ENCODE assay signal across 18 cellular contexts in the genomic region with DNA sequence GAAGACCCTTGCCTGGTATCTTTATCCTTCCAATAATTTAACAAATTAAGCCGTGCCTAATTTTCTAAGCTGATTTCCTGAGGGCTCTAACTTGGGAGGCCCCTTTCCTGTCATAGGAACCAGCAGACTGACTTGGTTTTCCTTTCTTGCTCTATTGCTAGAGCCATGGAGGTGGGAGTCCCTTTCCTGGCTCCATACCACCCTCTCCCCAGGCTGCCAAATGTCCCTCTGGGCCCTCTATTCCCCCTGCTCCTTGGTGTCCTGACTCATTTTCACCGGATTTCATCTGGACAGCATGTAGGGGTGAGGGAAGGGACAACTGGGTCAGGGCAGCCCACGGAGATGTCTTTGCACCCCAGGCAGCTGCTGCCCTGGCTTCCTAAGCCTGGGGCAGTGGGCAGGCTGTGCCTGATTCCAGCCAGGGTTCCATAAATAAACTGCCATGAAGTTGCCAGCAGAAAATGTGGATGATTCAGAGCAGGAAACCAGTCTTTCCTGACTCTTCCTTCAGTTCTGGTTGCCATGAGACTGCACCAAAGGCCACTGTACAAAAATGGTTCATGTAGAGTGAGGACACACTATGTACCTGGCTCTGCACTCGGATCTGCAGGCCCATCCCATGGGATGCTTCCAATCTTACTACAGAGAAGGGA. TPM values are rescaled to one million over a fixed set of nuclear protein-coding genes. Genes with fewer than 3 reads are reported as not detected.
DNase-seq lines count a peak whose midpoint lies in the region; ATAC-seq, FAIRE-seq and TF ChIP-seq lines count a peak whose summit lies in the region.
"Had no signal": no experiment of that assay in that cellular context is flagged by ENCODE, and none has a peak within 500 bp of the region (broad histone marks: within the 10 kb centered on the region; RNA-seq: fewer than 3 reads in every experiment).

No MANE protein-coding gene starts in this region.

- 44 to 68% (median 58%) methylated on average over 4 of the region's 4 CpGs for WGBS in heart left ventricle, 4 donors
- WGBS in K562 (ENCODE audit: insufficient coverage, low coverage, missing lambda C conversion rate): 34% methylated on average over 4 of the region's 4 CpGs

- in situ Hi-C loops in K562 (cut with MboI): no loop called here

- BruUV-seq in K562 (replicated peaks; lab: Mats Ljungman, UMichigan): no TSS peak

- H3K4me3 ChIP-seq in heart left ventricle: no peak overlapping the region
- no peak overlapping the region for H3K4me3 ChIP-seq in K562
- H3K4me3 ChIP-seq: esophagus squamous epithelium, spleen had no signal

- TF ChIP-seq POLR2A in heart left ventricle (IDR thresholded peaks at IDR 0.05) (no peak), K562 (conservative IDR thresholded peaks at IDR 0.05) (no peak)

- TF ChIP-seq RAD21 in K562 (CRISPR knock-in tag; conservative IDR thresholded peaks at IDR 0.05 in 1 of 2, IDR thresholded peaks at IDR 0.05 in 1 of 2): no peak

- CTCF ChIA-PET in K562 (lab: Yijun Ruan, JAX; ENCODE audit: low intra/inter-chr PET ratio): no interaction called here

- ATAC-seq in heart left ventricle (peak; percentile 14 to 37 (median 34)), left cardiac atrium (no peak), K562 (no peak), HG03442 (IDR thresholded peaks at IDR 0.05; ENCODE audit: unreplicated experiment) (no peak), sciatic nerve (no peak)
- ATAC-seq: stimulated activated effector memory CD8-positive, alpha-beta T cell treated with anti-CD3 and anti-CD28 coated beads, Interleukin-12 subunit alpha, Interleukin-12 subunit beta, amount 100 ng/mL, for 72 hours had no signal

- H2AFZ ChIP-seq in K562 (ENCODE audit: low read depth, low read length): peak overlapping the region; percentile 44; the same call in 1 of the 2 replicates
- H2AFZ ChIP-seq: parathyroid adenoma had no signal

- H3K9me3 ChIP-seq in heart left ventricle: no peaks in the 10 kb centered on the region
- H3K9me3 ChIP-seq in K562 (replicated peaks; ENCODE audit: control insufficient read depth, insufficient read depth, low read depth, low read length): no peaks in the 10 kb centered on the region
- H3K9me3 ChIP-seq: esophagus squamous epithelium, spleen had no signal

- H3K36me3 ChIP-seq in heart left ventricle (no peaks in the 10 kb centered on the region), K562 (ENCODE audit: control insufficient read depth, insufficient read depth, low read length) (no peaks in the 10 kb centered on the region)
- H3K36me3 ChIP-seq: esophagus squamous epithelium, spleen had no signal

- intact Hi-C loops in heart left ventricle (cut with DNase I) (no loop called here), left cardiac atrium (cut with DNase I) (no loop called here), K562 (cut with micrococcal nuclease) (no loop called here), sciatic nerve (cut with DNase I) (no loop called here)

- no peak for DNase-seq in heart left ventricle
- no peak for DNase-seq in left cardiac atrium
- DNase-seq in K562 (ENCODE audit: extremely low read depth in 1 of 4, low spot score in 3 of 4): no peak
- DNase-seq in middle frontal gyrus (ENCODE audit: extremely low spot score, low spot score): peak; percentile 6
- no peak for DNase-seq in sciatic nerve (ENCODE audit: low spot score)
- no peak for DNase-seq in T-helper 1 cell
- no peak for DNase-seq in HK-2 (ENCODE audit: unreplicated experiment)
- DNase-seq: activated CD4-positive, alpha-beta T cell treated with anti-CD3 and anti-CD28 coated beads, Interleukin-2, amount 10 ng/mL, durations not matched to agents 7 days and 5 days; activated naive CD4-positive, alpha-beta T cell treated with Interleukin-2 at 50 U/mL for 16 hours; CD4-positive, CD25-positive, alpha-beta regulatory T cell; DMS79; esophagus squamous epithelium; NCI-H1694; spleen had no signal

- H3K4me1 ChIP-seq in heart left ventricle (peaks cover 0 to 28% (median 8%) of the 10 kb centered on the region in 12 donors), K562 (replicated peaks in 1 of 2; ENCODE audit: control insufficient read depth in 2 of 2, insufficient read depth in 2 of 2, low read length in 2 of 2) (peaks cover 0 to 6% of the 10 kb centered on the region in 2 experiments; a peak in 1 of 5 replicates)
- H3K4me1 ChIP-seq: spleen had no signal

- H3K4me2 ChIP-seq in K562 (ENCODE audit: insufficient read depth, low read length): no peak overlapping the region

- no peak for FAIRE-seq in K562 (lab: Jason Lieb, UNC)
- FAIRE-seq: A204.1 had no signal

- H3K9ac ChIP-seq in K562 (ENCODE audit: insufficient read depth in 1 of 2, low read depth in 2 of 2, low read length in 2 of 2): 0 out of 4 replicates have a peak overlapping the region, but pooled peaks of 1 of the 2 experiments have one; percentile 54
- H3K9ac ChIP-seq: parathyroid adenoma had no signal

- POLR2A ChIA-PET in K562 (lab: Yijun Ruan, JAX): interaction anchor here (0.7 kb wide), 1 partner anchor 14 kb away, joined by 3 read pairs; no protein-coding TSS in a partner anchor

- no peak overlapping the region for H3K27ac ChIP-seq in heart left ventricle
- H3K27ac ChIP-seq in K562 (ENCODE audit: extremely low read depth, low read depth, low read length): no peak overlapping the region
- H3K27ac ChIP-seq: esophagus squamous epithelium, parathyroid adenoma, spleen had no signal

- H4K20me1 ChIP-seq in K562 (replicated peaks; ENCODE audit: control insufficient read depth, insufficient read depth, low read length): no peaks in the 10 kb centered on the region

- TF ChIP-seq EP300 in K562 (IDR thresholded peaks at IDR 0.05; ENCODE audit: low read length): no peak

- TF ChIP-seq CTCF in heart left ventricle (IDR thresholded peaks at IDR 0.05) (no peak), K562 (IDR thresholded peaks at IDR 0.05 in 2 of 3, conservative IDR thresholded peaks at IDR 0.05 in 1 of 3; ENCODE audit: insufficient read depth in 2 of 3, low read depth in 1 of 3, low read length in 3 of 3) (no peak)

- H3K27me3 ChIP-seq in heart left ventricle (no peaks in the 10 kb centered on the region), K562 (ENCODE audit: control insufficient read depth in 2 of 2, insufficient read depth in 2 of 2, low read length in 2 of 2) (no peaks in the 10 kb centered on the region)
- H3K27me3 ChIP-seq: esophagus squamous epithelium, spleen had no signal

- H3K9me1 ChIP-seq in K562 (ENCODE audit: control insufficient read depth, insufficient read depth, low read length): no peaks in the 10 kb centered on the region

- H3K79me2 ChIP-seq in K562 (ENCODE audit: control insufficient read depth, insufficient read depth, low read length): no peaks in the 10 kb centered on the region
- H3K79me2 ChIP-seq: parathyroid adenoma had no signal

TF ChIP-seq in K562, 482 proteins besides CTCF, POLR2A, EP300 and RAD21:
- TF ChIP-seq CBX5 (IDR thresholded peaks at IDR 0.05; ENCODE audit: borderline replicate concordance, low read depth): no peak
- 0 out of 2 replicates have a peak, but pooled peaks have one; percentile 19 for TF ChIP-seq ZKSCAN1 (IDR thresholded peaks at IDR 0.05; ENCODE audit: low read depth, low read length)

RNA-seq across cellular contexts. Expression of a gene that starts 38.0 kb away (rescaled TPM):
- total RNA-seq in heart left ventricle (100 to 1,000 TPM; 125 to 163 (median 148) TPM), left cardiac atrium (100 to 1,000 TPM; 103 to 122 TPM), K562 (2014; rRNA removed) (656 and 761 TPM in 2 replicates), K562 (2014; rRNA removed; fragmentation: Illumina TruSeq; extraction: Trizol) (464 and 519 TPM in 2 replicates), K562 (2015; rRNA removed; fragmentation: Illumina TruSeq; extraction: Trizol) (523 and 537 TPM in 2 replicates), K562 (2021) (415 and 449 TPM in 2 replicates), sciatic nerve (152 TPM)
- polyA plus RNA-seq in heart left ventricle (100 to 1,000 TPM in 1 of 2 donors, 10 to 100 TPM in 1; 68.8 to 197 TPM), K562 (2011; rRNA removed) (295 and 420 TPM in 2 replicates), K562 (2014; fragmentation: Illumina TruSeq; extraction: Trizol) (492 and 549 TPM in 2 replicates), K562 (2014; fragmentation: Nextera tagmentation; extraction: Ambion mirVana) (10 to 100 TPM; 79.9 to 81.2 TPM), K562 (2014; rRNA removed) (494 and 522 TPM in 2 replicates)
- total RNA-seq in K562 (2011; cell fraction: chromatin; rRNA removed; ENCODE audit: low replicate concordance): 44.8 and 218 TPM in 2 replicates
- 38.5 and 46.2 TPM in 2 replicates for total RNA-seq in K562 (2011; cell fraction: nucleolus; rRNA removed)
- 82.6 and 125 TPM in 2 replicates for total RNA-seq in K562 (2011; cell fraction: nucleoplasm; rRNA removed)
- polyA plus RNA-seq in K562 (2011; cell fraction: cytosol; rRNA removed): 136 and 207 TPM in 2 replicates
- 65.4 and 88.8 TPM in 2 replicates for polyA plus RNA-seq in K562 (2011; cell fraction: nucleus; rRNA removed)
- polyA plus RNA-seq in K562 (2012): 218 and 429 TPM in 2 replicates
- 427 and 585 TPM in 2 replicates for polyA minus RNA-seq in K562 (2011; rRNA and poly(A)+ RNA removed)
- 185 and 239 TPM in 2 replicates for polyA minus RNA-seq in K562 (2011; cell fraction: cytosol; rRNA and poly(A)+ RNA removed)
- 63.4 and 107 TPM in 2 replicates for polyA minus RNA-seq in K562 (2011; cell fraction: nucleus; rRNA and poly(A)+ RNA removed)

Comparison
In these comparisons a context has a peak if more than half of its experiments do, and no peak if none do; other contexts are left out.
1. ATAC-seq: peak in heart left ventricle (4 of 4); none in left cardiac atrium (0 of 2), K562 (single experiment), HG03442 (single experiment) and sciatic nerve (single experiment).